Comparison of ENCODE assay signal across 16 cellular contexts in the genomic region with DNA sequence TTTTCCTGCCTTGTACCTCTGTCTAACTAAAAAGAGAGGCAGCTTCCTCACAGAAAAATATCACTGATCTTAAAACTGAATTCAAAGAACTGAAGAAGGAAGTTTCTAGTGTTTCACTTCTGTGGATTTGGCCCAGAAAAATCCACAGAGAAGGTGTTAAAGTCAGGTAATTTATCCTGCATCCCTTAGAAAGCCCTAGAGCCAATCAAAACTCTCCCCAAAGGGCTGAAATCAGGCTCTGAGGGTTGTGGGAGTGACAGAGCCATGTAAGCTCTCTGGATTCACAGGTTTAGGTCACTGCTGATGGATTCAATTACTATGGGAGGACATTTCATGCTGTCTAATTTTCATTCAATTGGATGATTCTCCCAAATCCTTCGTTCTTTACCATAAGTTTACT.
DNase-seq lines count a peak whose midpoint lies in the region; ATAC-seq and TF ChIP-seq lines count a peak whose summit lies in the region.
"Had no signal": no experiment of that assay in that cellular context is flagged by ENCODE, and none has a peak within 500 bp of the region (broad histone marks: within the 10 kb centered on the region; RNA-seq: fewer than 3 reads in every experiment).

No MANE protein-coding gene starts in this region.

- H3K9me3 ChIP-seq in Loucy (ENCODE audit: insufficient read depth, low read depth, low read length), result no peaks in the 10 kb centered on the region

- peak overlapping the region; percentile 32 for H3K4me2 ChIP-seq in Loucy (ENCODE audit: low read depth, low read length, poor library complexity, severe bottlenecking)

- H3K9me2 ChIP-seq in Loucy (replicated peaks; ENCODE audit: low read depth, low read length), result no peaks in the 10 kb centered on the region

- no peak for TF ChIP-seq CTCF in Loucy (conservative IDR thresholded peaks at IDR 0.05; ENCODE audit: low read length)
- no peak for TF ChIP-seq CTCF in glutamatergic neuron (IDR thresholded peaks at IDR 0.05; ENCODE audit: partially characterized antibody, unreplicated experiment)

- H3K27ac Mint-ChIP-seq in activated CD4-positive, alpha-beta T cell treated with anti-CD3 and anti-CD28 coated beads, Interleukin-2, amount 10 ng/mL, durations not matched to agents 7 days and 5 days, result peak overlapping the region; percentile 99
- H3K27ac Mint-ChIP-seq in activated T-helper 17 cell treated with anti-CD3 and anti-CD28 coated beads, Interleukin-2, amount 50 U/mL, for 72 hours, result peak overlapping the region; percentile 49
- H3K27ac Mint-ChIP-seq in glutamatergic neuron (ENCODE audit: unreplicated experiment), result no peak overlapping the region
- H3K27ac Mint-ChIP-seq: CD8-positive, alpha-beta memory T cell had no signal

- no peak overlapping the region for H2AFZ ChIP-seq in Loucy (ENCODE audit: low read length)

- H3K4me3 ChIP-seq in Loucy (ENCODE audit: low read length, poor library complexity, severe bottlenecking), result no peak overlapping the region

- H3K27me3 ChIP-seq in Loucy (ENCODE audit: insufficient read depth, low read length, poor library complexity, severe bottlenecking), result no peaks in the 10 kb centered on the region

- no peak for ATAC-seq in activated T-helper 17 cell treated with anti-CD3 and anti-CD28 coated beads, Interleukin-2, amount 50 U/mL, for 72 hours (replicated peaks)
- ATAC-seq: Panc1, Right ventricle myocardium inferior had no signal

- H3K27me3 Mint-ChIP-seq in activated CD4-positive, alpha-beta T cell treated with anti-CD3 and anti-CD28 coated beads, Interleukin-2, amount 10 ng/mL, durations not matched to agents 7 days and 5 days, result no peaks in the 10 kb centered on the region
- no peaks in the 10 kb centered on the region for H3K27me3 Mint-ChIP-seq in activated T-helper 17 cell treated with anti-CD3 and anti-CD28 coated beads, Interleukin-2, amount 50 U/mL, for 72 hours
- peaks cover 5% of the 10 kb centered on the region for H3K27me3 Mint-ChIP-seq in glutamatergic neuron (ENCODE audit: unreplicated experiment)
- H3K27me3 Mint-ChIP-seq: IgD-negative memory B cell had no signal

- no peaks in the 10 kb centered on the region for H3F3A ChIP-seq in Loucy (ENCODE audit: low read depth)

- POLR2A ChIA-PET in activated CD4-positive, alpha-beta T cell treated with anti-CD3 and anti-CD28 coated beads, Interleukin-2, amount 10 ng/mL, durations not matched to agents 7 days and 5 days (lab: Charles Lee), result interaction anchor here (1.0 kb wide), 1 partner anchor 50 kb away, joined by 3 read pairs; a partner anchor contains a TSS

- H3K79me2 ChIP-seq in Loucy (ENCODE audit: insufficient read depth, low read length), result peaks cover 16% of the 10 kb centered on the region; the same call in 1 of the 2 replicates

- no peak for DNase-seq in activated CD4-positive, alpha-beta T cell treated with anti-CD3 and anti-CD28 coated beads, Interleukin-2, amount 10 ng/mL, durations not matched to agents 7 days and 5 days
- DNase-seq in activated CD4-positive, alpha-beta T cell treated with anti-CD3 and anti-CD28 coated beads, Interleukin-2, amount 50 U/mL, for 48 hours, result no peak
- DNase-seq in KBM-7, result no peak
- DNase-seq in head of caudate nucleus, result no peak
- no peak for DNase-seq in glutamatergic neuron
- DNase-seq in germinal center (ENCODE audit: low spot score), result no peak
- DNase-seq: CD8-positive, alpha-beta memory T cell; DMS79 treated with DMSO at 0.1 percent for 48 hours; NCI-H1436; NCI-H2029; NCI-H748 treated with DMSO at 0.1 percent for 48 hours had no signal

- H3K4me1 ChIP-seq in Loucy (ENCODE audit: insufficient read depth, low read length, poor library complexity, severe bottlenecking), result peaks cover 35% of the 10 kb centered on the region

- intact Hi-C loops in head of caudate nucleus (cut with DNase I), result no loop called here

- no peaks in the 10 kb centered on the region for H3K9me3 Mint-ChIP-seq in activated CD4-positive, alpha-beta T cell treated with anti-CD3 and anti-CD28 coated beads, Interleukin-2, amount 10 ng/mL, durations not matched to agents 7 days and 5 days
- H3K9me3 Mint-ChIP-seq in activated T-helper 17 cell treated with anti-CD3 and anti-CD28 coated beads, Interleukin-2, amount 50 U/mL, for 72 hours, result no peaks in the 10 kb centered on the region
- H3K9me3 Mint-ChIP-seq in glutamatergic neuron (ENCODE audit: unreplicated experiment), result peaks cover 3% of the 10 kb centered on the region
- H3K9me3 Mint-ChIP-seq: CD8-positive, alpha-beta memory T cell; IgD-negative memory B cell had no signal

- H3K4me3 Mint-ChIP-seq in activated CD4-positive, alpha-beta T cell treated with anti-CD3 and anti-CD28 coated beads, Interleukin-2, amount 10 ng/mL, durations not matched to agents 7 days and 5 days, result no peak overlapping the region
- peak overlapping the region; percentile 72 for H3K4me3 Mint-ChIP-seq in activated T-helper 17 cell treated with anti-CD3 and anti-CD28 coated beads, Interleukin-2, amount 50 U/mL, for 72 hours
- no peak overlapping the region for H3K4me3 Mint-ChIP-seq in glutamatergic neuron (ENCODE audit: unreplicated experiment)
- H3K4me3 Mint-ChIP-seq: CD8-positive, alpha-beta memory T cell had no signal

- in situ Hi-C loops in KBM-7 (cut with MboI; ENCODE audit: low pct_unique_long_range_greater_than_20kb, low sequenced_read_pairs), result no loop called here

- H3K9ac ChIP-seq in Loucy (ENCODE audit: low read depth, low read length, poor library complexity, severe bottlenecking), result no peak overlapping the region

- no peaks in the 10 kb centered on the region for H4K20me1 ChIP-seq in Loucy (ENCODE audit: insufficient read depth, low read length, poor library complexity, severe bottlenecking)

- H3K36me3 ChIP-seq in Loucy (ENCODE audit: insufficient read depth, low read length), result no peaks in the 10 kb centered on the region

- peaks cover 55% of the 10 kb centered on the region for H3K4me1 Mint-ChIP-seq in activated CD4-positive, alpha-beta T cell treated with anti-CD3 and anti-CD28 coated beads, Interleukin-2, amount 10 ng/mL, durations not matched to agents 7 days and 5 days
- H3K4me1 Mint-ChIP-seq in activated T-helper 17 cell treated with anti-CD3 and anti-CD28 coated beads, Interleukin-2, amount 50 U/mL, for 72 hours, result peaks cover 18% of the 10 kb centered on the region
- H3K4me1 Mint-ChIP-seq in glutamatergic neuron (ENCODE audit: low read depth, unreplicated experiment), result peaks cover 4% of the 10 kb centered on the region

- H3K36me3 Mint-ChIP-seq in activated CD4-positive, alpha-beta T cell treated with anti-CD3 and anti-CD28 coated beads, Interleukin-2, amount 10 ng/mL, durations not matched to agents 7 days and 5 days (ENCODE audit: low read depth), result peaks cover 2% of the 10 kb centered on the region
- H3K36me3 Mint-ChIP-seq in activated T-helper 17 cell treated with anti-CD3 and anti-CD28 coated beads, Interleukin-2, amount 50 U/mL, for 72 hours (ENCODE audit: low read depth), result no peaks in the 10 kb centered on the region
- no peaks in the 10 kb centered on the region for H3K36me3 Mint-ChIP-seq in glutamatergic neuron (ENCODE audit: unreplicated experiment)
- H3K36me3 Mint-ChIP-seq: CD8-positive, alpha-beta memory T cell; IgD-negative memory B cell had no signal

- CTCF ChIA-PET in activated CD4-positive, alpha-beta T cell treated with anti-CD3 and anti-CD28 coated beads, Interleukin-2, amount 10 ng/mL, durations not matched to agents 7 days and 5 days (lab: Charles Lee), result interaction anchor here (1.8 to 5.2 kb wide), 2 partner anchors 13 to 36 kb away, joined by 7 to 25 read pairs; no protein-coding TSS in a partner anchor
